Comparison of ENCODE assay signal across 8 cellular contexts in genomic region chr3:17023006-17023664, GRCh38.
A peak's percentile ranks its signal among the peaks of the same experiment; 100 is the strongest.
DNase-seq lines count a peak whose midpoint lies in the region; ATAC-seq, FAIRE-seq and TF ChIP-seq lines count a peak whose summit lies in the region.

No MANE protein-coding gene starts in this region.

- H3K4me2 ChIP-seq in endothelial cell of umbilical vein (ENCODE audit: insufficient read depth, low read length) = no peak overlapping the region

- no peaks in the 10 kb centered on the region for H4K20me1 ChIP-seq in endothelial cell of umbilical vein (replicated peaks; ENCODE audit: control insufficient read depth, extremely low read depth, insufficient read depth, low read length)

- H3K27me3 ChIP-seq in endothelial cell of umbilical vein (ENCODE audit: control insufficient read depth in 2 of 2, insufficient read depth in 2 of 2, low read length in 2 of 2) (no peaks in the 10 kb centered on the region), ascending aorta (no peaks in the 10 kb centered on the region)

- DNase-seq in Daoy (ENCODE audit: low read depth) (peak; percentile 47), T-helper 22 cell (ENCODE audit: low read depth) (peak; percentile 1), endothelial cell of umbilical vein (ENCODE audit: low read depth, low spot score) (peak; percentile 35), ureter (ENCODE audit: low spot score) (no peak), ascending aorta (ENCODE audit: low spot score in 2 of 2) (no peak), iPS-NIHi7 (ENCODE audit: extremely low spot score) (no peak), islet precursor cell (no peak)

- no peak overlapping the region for H3K4me3 ChIP-seq in endothelial cell of umbilical vein (replicated peaks in 1 of 3; ENCODE audit: insufficient read depth in 1 of 3, low read depth in 1 of 3, low read length in 3 of 3)
- H3K4me3 ChIP-seq in ascending aorta = no peak overlapping the region

- BruUV-seq in endothelial cell of umbilical vein (replicated peaks; lab: Mats Ljungman, UMichigan) = no TSS peak

- intact Hi-C loops in endothelial cell of umbilical vein (cut with micrococcal nuclease) = no loop called here
- intact Hi-C loops in ascending aorta (cut with DNase I) = no loop called here

- no peaks in the 10 kb centered on the region for H3K4me1 ChIP-seq in endothelial cell of umbilical vein (ENCODE audit: control insufficient read depth, extremely low read depth, insufficient read depth, low read length)
- no peaks in the 10 kb centered on the region for H3K4me1 ChIP-seq in ascending aorta

- no peak for TF ChIP-seq POLR2A in endothelial cell of umbilical vein (IDR thresholded peaks at IDR 0.05; ENCODE audit: low read depth, low read length)

- no peaks in the 10 kb centered on the region for H3K36me3 ChIP-seq in endothelial cell of umbilical vein (ENCODE audit: control insufficient read depth in 2 of 2, extremely low read depth in 1 of 2, insufficient read depth in 2 of 2, low read length in 2 of 2)
- H3K36me3 ChIP-seq in ascending aorta = no peaks in the 10 kb centered on the region

- peak; percentile 89 for ATAC-seq in GM21737 (IDR thresholded peaks at IDR 0.05; ENCODE audit: unreplicated experiment)

- POLR2A ChIA-PET in endothelial cell of umbilical vein (lab: Charles Lee) = no interaction called here

- TF ChIP-seq CTCF in endothelial cell of umbilical vein (IDR thresholded peaks at IDR 0.05; ENCODE audit: extremely low read depth in 1 of 2, insufficient read depth in 1 of 2, low read depth in 1 of 2, low read length in 2 of 2) (no peak), ascending aorta (IDR thresholded peaks at IDR 0.05) (no peak)

- H3K9me3 ChIP-seq in endothelial cell of umbilical vein (replicated peaks; ENCODE audit: control insufficient read depth, insufficient read depth, low read length) = no peaks in the 10 kb centered on the region
- no peaks in the 10 kb centered on the region for H3K9me3 ChIP-seq in ascending aorta

- H3K79me2 ChIP-seq in endothelial cell of umbilical vein (ENCODE audit: control insufficient read depth, insufficient read depth, low read length) = no peaks in the 10 kb centered on the region

- H3K9ac ChIP-seq in endothelial cell of umbilical vein (replicated peaks; ENCODE audit: extremely low read depth, insufficient read depth, low read length) = no peak overlapping the region

- no peak for FAIRE-seq in endothelial cell of umbilical vein (lab: Jason Lieb, UNC)

- dilution Hi-C loops in endothelial cell of umbilical vein (cut with MboI; ENCODE audit: extremely low pct_ligation_motif_present, low sequenced_read_pairs) = no loop called here

- H3K27ac ChIP-seq in endothelial cell of umbilical vein (ENCODE audit: insufficient read depth, low read depth, low read length) (no peak overlapping the region), ascending aorta (no peak overlapping the region)

- no peak overlapping the region for H2AFZ ChIP-seq in endothelial cell of umbilical vein (ENCODE audit: low read depth, low read length)

- CTCF ChIA-PET in endothelial cell of umbilical vein (lab: Charles Lee) = interaction anchor here (0.6 to 1.9 kb wide), 3 partner anchors 10 to 145 kb away, joined by 3 to 4 read pairs (median 4); partner anchors contain the start of gene PLCL2

- H3K9me1 ChIP-seq in endothelial cell of umbilical vein (replicated peaks; ENCODE audit: control insufficient read depth, extremely low read depth, insufficient read depth, low read length) = no peaks in the 10 kb centered on the region

TF ChIP-seq in endothelial cell of umbilical vein, 7 proteins besides CTCF, POLR2A, EP300 and RAD21:
- peak; percentile 19 for TF ChIP-seq JUN (IDR thresholded peaks at IDR 0.05; ENCODE audit: borderline replicate concordance, insufficient read depth, insufficient read length, low read depth)
- no peak for TF ChIP-seq POLR2AphosphoS5 (IDR thresholded peaks at IDR 0.05; ENCODE audit: insufficient read depth, low read depth, low read length)

Comparison
In these comparisons a context has a peak if more than half of its experiments do, and no peak if none do; other contexts are left out.
1. DNase-seq: peak in Daoy (single experiment), T-helper 22 cell (single experiment) and endothelial cell of umbilical vein (single experiment); none in ureter (single experiment), ascending aorta (0 of 2), iPS-NIHi7 (single experiment) and islet precursor cell (single experiment).